9 cellular contexts compared by ENCODE assay signal in genomic region chr10:126357169-126357568, GRCh38. TPM values are rescaled to one million over a fixed set of nuclear protein-coding genes. Genes with fewer than 3 reads are reported as not detected.
"Had no signal": no experiment of that assay in that cellular context is flagged by ENCODE, and none has a peak within 500 bp of the region (broad histone marks: within the 10 kb centered on the region; RNA-seq: fewer than 3 reads in every experiment).

No MANE protein-coding gene starts in this region.

- DNase-seq: IMR-90, KBM-7, KG1 had no signal

- H3K36me3 Mint-ChIP-seq: IgD-negative memory B cell had no signal

- H3K4me3 ChIP-seq: K562 had no signal

- H3K27ac ChIP-seq: HL-60, KMS-11 had no signal

- H3K4me1 Mint-ChIP-seq: IgD-negative memory B cell had no signal

- ATAC-seq: HepG2, K562 had no signal

RNA-seq across cellular contexts. Expression of gene ADAM12, which starts 31.1 kb away (rescaled TPM):
- total RNA-seq: HepG2, HT-29, K562 had no signal
